ENCODE assay signal across 18 cellular contexts in genomic region chr1:160541622-160542302, GRCh38. TPM values are rescaled to one million over a fixed set of nuclear protein-coding genes. Genes with fewer than 3 reads are reported as not detected.
DNase-seq lines count a peak whose midpoint lies in the region; ATAC-seq and TF ChIP-seq lines count a peak whose summit lies in the region.
"Had no signal": no experiment of that assay in that cellular context is flagged by ENCODE, and none has a peak within 500 bp of the region (broad histone marks: within the 10 kb centered on the region; RNA-seq: fewer than 3 reads in every experiment).

No MANE protein-coding gene starts in this region.

- H3K4me1 Mint-ChIP-seq in stimulated activated naive CD8-positive, alpha-beta T cell treated with anti-CD3 and anti-CD28 coated beads, Interleukin-15, Interleukin-2, amounts not matched to agents 100 ng/mL and 50 ng/mL, for 24 hours (ENCODE audit: low read depth) = peaks cover 76% of the 10 kb centered on the region
- H3K4me1 Mint-ChIP-seq in stimulated activated naive CD8-positive, alpha-beta T cell treated with anti-CD3 and anti-CD28 coated beads, Interleukin-15, amount 100 ng/mL, for 72 hours = peaks cover 59% of the 10 kb centered on the region
- peaks cover 58% of the 10 kb centered on the region for H3K4me1 Mint-ChIP-seq in activated CD4-positive, alpha-beta memory T cell treated with anti-CD3 and anti-CD28 coated beads for 36 hours (ENCODE audit: low read depth)

- H3K27ac Mint-ChIP-seq in stimulated activated naive CD8-positive, alpha-beta T cell treated with anti-CD3 and anti-CD28 coated beads, Interleukin-15, Interleukin-2, amounts not matched to agents 100 ng/mL and 50 ng/mL, for 24 hours = peak overlapping the region; percentile 47
- peak overlapping the region in 1 of 2 donors; percentile 66 for H3K27ac Mint-ChIP-seq in stimulated activated naive CD8-positive, alpha-beta T cell treated with anti-CD3 and anti-CD28 coated beads, Interleukin-15, amount 100 ng/mL, for 72 hours
- peak overlapping the region; percentile 72 for H3K27ac Mint-ChIP-seq in activated CD4-positive, alpha-beta memory T cell treated with anti-CD3 and anti-CD28 coated beads for 36 hours

- TF ChIP-seq POLR2A in transverse colon (IDR thresholded peaks at IDR 0.05) (no peak), testis (IDR thresholded peaks at IDR 0.05) (no peak)

- no peaks in the 10 kb centered on the region for H3K9me2 ChIP-seq in hepatocyte (replicated peaks; ENCODE audit: insufficient read depth)

- no peak for DNase-seq in stimulated activated naive CD8-positive, alpha-beta T cell treated with anti-CD3 and anti-CD28 coated beads, Interleukin-15, amount 100 ng/mL, for 72 hours
- no peak for DNase-seq in activated CD4-positive, alpha-beta memory T cell treated with anti-CD3 and anti-CD28 coated beads for 36 hours
- DNase-seq in hepatocyte (ENCODE audit: low spot score) (no peak), transverse colon (no peak), testis (no peak), T-helper 9 cell (no peak)
- DNase-seq: AML-193; heart right ventricle; lower lobe of right lung; NCI-H2171; PC-9; stimulated activated CD4-positive, alpha-beta T cell treated with anti-CD3 and anti-CD28 coated beads, Interleukin-2, amount 100 ng/mL, for 24 hours; stimulated activated naive CD4-positive, alpha-beta T cell had no signal

- no peaks in the 10 kb centered on the region for H3K27me3 Mint-ChIP-seq in stimulated activated naive CD8-positive, alpha-beta T cell treated with anti-CD3 and anti-CD28 coated beads, Interleukin-15, Interleukin-2, amounts not matched to agents 100 ng/mL and 50 ng/mL, for 24 hours
- no peaks in the 10 kb centered on the region for H3K27me3 Mint-ChIP-seq in stimulated activated naive CD8-positive, alpha-beta T cell treated with anti-CD3 and anti-CD28 coated beads, Interleukin-15, amount 100 ng/mL, for 72 hours
- no peaks in the 10 kb centered on the region for H3K27me3 Mint-ChIP-seq in activated CD4-positive, alpha-beta memory T cell treated with anti-CD3 and anti-CD28 coated beads for 36 hours

- H3K27me3 ChIP-seq in hepatocyte = no peaks in the 10 kb centered on the region
- H3K27me3 ChIP-seq in transverse colon = no peaks in the 10 kb centered on the region
- H3K27me3 ChIP-seq in testis = no peaks in the 10 kb centered on the region
- H3K27me3 ChIP-seq: ascending aorta, heart right ventricle had no signal

- H3K4me3 Mint-ChIP-seq in stimulated activated naive CD8-positive, alpha-beta T cell treated with anti-CD3 and anti-CD28 coated beads, Interleukin-15, Interleukin-2, amounts not matched to agents 100 ng/mL and 50 ng/mL, for 24 hours = no peak overlapping the region
- H3K4me3 Mint-ChIP-seq in stimulated activated naive CD8-positive, alpha-beta T cell treated with anti-CD3 and anti-CD28 coated beads, Interleukin-15, amount 100 ng/mL, for 72 hours = no peak overlapping the region
- no peak overlapping the region for H3K4me3 Mint-ChIP-seq in activated CD4-positive, alpha-beta memory T cell treated with anti-CD3 and anti-CD28 coated beads for 36 hours

- H3K4me3 ChIP-seq in hepatocyte (no peak overlapping the region), transverse colon (no peak overlapping the region), testis (no peak overlapping the region)
- H3K4me3 ChIP-seq: ascending aorta, heart right ventricle, lower lobe of right lung, PC-9 had no signal

- no peaks in the 10 kb centered on the region for H3K9me3 Mint-ChIP-seq in stimulated activated naive CD8-positive, alpha-beta T cell treated with anti-CD3 and anti-CD28 coated beads, Interleukin-15, Interleukin-2, amounts not matched to agents 100 ng/mL and 50 ng/mL, for 24 hours
- H3K9me3 Mint-ChIP-seq in stimulated activated naive CD8-positive, alpha-beta T cell treated with anti-CD3 and anti-CD28 coated beads, Interleukin-15, amount 100 ng/mL, for 72 hours = peaks cover 0 to 8% of the 10 kb centered on the region in 2 donors
- no peaks in the 10 kb centered on the region for H3K9me3 Mint-ChIP-seq in activated CD4-positive, alpha-beta memory T cell treated with anti-CD3 and anti-CD28 coated beads for 36 hours

- no peak overlapping the region for H2AFZ ChIP-seq in hepatocyte
- H2AFZ ChIP-seq: parathyroid adenoma, PC-9 had no signal

- TF ChIP-seq CTCF in hepatocyte (IDR thresholded peaks at IDR 0.05; ENCODE audit: poor library complexity) (no peak), transverse colon (IDR thresholded peaks at IDR 0.05) (no peak), testis (IDR thresholded peaks at IDR 0.05) (no peak)

- CTCF ChIA-PET in activated CD4-positive, alpha-beta memory T cell treated with anti-CD3 and anti-CD28 coated beads for 36 hours (lab: Charles Lee) = interaction anchor here (1.1 to 9.4 kb wide), 6 partner anchors 13 to 77 kb away, joined by 4 to 134 read pairs (median 8); partner anchors contain the start of gene SLAMF6

- intact Hi-C loops in activated CD4-positive, alpha-beta memory T cell treated with anti-CD3 and anti-CD28 coated beads for 36 hours (cut with micrococcal nuclease) = loop anchor here (2.0 kb wide), 1 partner anchor 35 kb away; no protein-coding TSS in a partner anchor
- intact Hi-C loops in transverse colon (cut with DNase I; ENCODE audit: low total_unique reads) = no loop called here
- intact Hi-C loops in testis (cut with DNase I; ENCODE audit: low total_unique reads) = no loop called here

- TF ChIP-seq EP300 in transverse colon (IDR thresholded peaks at IDR 0.05; ENCODE audit: low read depth) = no peak

- H3K9me3 ChIP-seq in hepatocyte (ENCODE audit: low read depth) = no peaks in the 10 kb centered on the region
- no peaks in the 10 kb centered on the region for H3K9me3 ChIP-seq in transverse colon
- H3K9me3 ChIP-seq in testis = no peaks in the 10 kb centered on the region
- H3K9me3 ChIP-seq: ascending aorta, lower lobe of right lung had no signal

- no peaks in the 10 kb centered on the region for H4K20me1 ChIP-seq in hepatocyte (ENCODE audit: insufficient read depth, poor library complexity, severe bottlenecking)

- H3K36me3 ChIP-seq in hepatocyte (replicated peaks; ENCODE audit: insufficient read depth, low read depth) (no peaks in the 10 kb centered on the region), transverse colon (no peaks in the 10 kb centered on the region), testis (ENCODE audit: low read depth, missing control alignments) (no peaks in the 10 kb centered on the region)
- H3K36me3 ChIP-seq: ascending aorta, heart right ventricle, lower lobe of right lung had no signal

- in situ Hi-C loops in transverse colon (cut with MboI; ENCODE audit: low pct_ligation_motif_present in 1 of 4, low pct_unique_long_range_greater_than_20kb in 1 of 4, low sequenced_read_pairs in 3 of 4) = loop anchor here in 1 of 4 donors (10.0 kb wide), 1 partner anchor 107 kb away; no protein-coding TSS in a partner anchor

- no peaks in the 10 kb centered on the region for H3K79me2 ChIP-seq in hepatocyte
- H3K79me2 ChIP-seq: parathyroid adenoma had no signal

- H3K4me2 ChIP-seq in hepatocyte = no peak overlapping the region
- H3K4me2 ChIP-seq: PC-9 had no signal

- WGBS in hepatocyte (ENCODE audit: low lambda C conversion rate, missing lambda C conversion rate) = 63% methylated on average over 1 of the region's 1 CpG
- WGBS in transverse colon (ENCODE audit: low coverage in 1 of 2), 2 donors = 55 to 70% methylated on average over 1 of the region's 1 CpG
- WGBS in testis, 2 donors = 62 to 64% methylated on average over 1 of the region's 1 CpG

- peaks cover 29% of the 10 kb centered on the region for H3K36me3 Mint-ChIP-seq in stimulated activated naive CD8-positive, alpha-beta T cell treated with anti-CD3 and anti-CD28 coated beads, Interleukin-15, Interleukin-2, amounts not matched to agents 100 ng/mL and 50 ng/mL, for 24 hours (ENCODE audit: low read depth)
- H3K36me3 Mint-ChIP-seq in activated CD4-positive, alpha-beta memory T cell treated with anti-CD3 and anti-CD28 coated beads for 36 hours = peaks cover 8% of the 10 kb centered on the region

- H3K27ac ChIP-seq in hepatocyte (peak overlapping the region; percentile 97), transverse colon (peak overlapping the region; percentile 51 to 88 (median 84)), testis (no peak overlapping the region)
- H3K27ac ChIP-seq: ascending aorta, parathyroid adenoma, PC-9 had no signal

- ATAC-seq in stimulated activated naive CD8-positive, alpha-beta T cell treated with anti-CD3 and anti-CD28 coated beads, Interleukin-15, amount 100 ng/mL, for 72 hours = no peak
- no peak for ATAC-seq in HG02852 (IDR thresholded peaks at IDR 0.05; ENCODE audit: unreplicated experiment)
- ATAC-seq: heart right ventricle, lower lobe of right lung had no signal

- POLR2A ChIA-PET in activated CD4-positive, alpha-beta memory T cell treated with anti-CD3 and anti-CD28 coated beads for 36 hours (lab: Charles Lee) = interaction anchor here (2.3 kb wide), 1 partner anchor 19 kb away, joined by 9 read pairs; the partner anchor contains the start of gene SLAMF6

- H3K4me1 ChIP-seq in hepatocyte (ENCODE audit: insufficient read depth) (peaks cover 44% of the 10 kb centered on the region), transverse colon (peaks cover 0 to 50% (median 23%) of the 10 kb centered on the region in 4 donors), testis (no peaks in the 10 kb centered on the region)
- H3K4me1 ChIP-seq: ascending aorta, parathyroid adenoma had no signal

RNA-seq across cellular contexts. Expression of gene SLAMF6, which starts 18.7 kb away (rescaled TPM):
- total RNA-seq in activated CD4-positive, alpha-beta memory T cell treated with anti-CD3 and anti-CD28 coated beads for 36 hours = 10 to 100 TPM; 38.3 to 40.9 TPM
- not detected in 2 replicates for total RNA-seq in hepatocyte
- not detected in 2 replicates for polyA plus RNA-seq in hepatocyte
- total RNA-seq in transverse colon = 1 to 10 TPM in 2 of 4 donors, under 1 TPM in 1, not detected in 1; 0.60 to 6.7 (median 2.3) TPM
- 1 to 10 TPM in 1 of 2 donors, under 1 TPM in 1; 0.68 to 1.6 TPM for total RNA-seq in testis
- 2.3 TPM for polyA plus RNA-seq in testis (ENCODE audit: insufficient read depth, low read depth, low replicate concordance)
- total RNA-seq: ascending aorta, LHCN-M2, PC-9 had no signal

RNA-seq across cellular contexts. Expression of gene CD84, which starts 37.5 kb away (rescaled TPM):
- total RNA-seq in activated CD4-positive, alpha-beta memory T cell treated with anti-CD3 and anti-CD28 coated beads for 36 hours = 10 to 100 TPM; 18.6 to 20.2 TPM
- 0.23 and 0.60 TPM in 2 replicates for total RNA-seq in hepatocyte
- 0.74 TPM in 1 of 2 replicates, not detected in the other for polyA plus RNA-seq in hepatocyte
- total RNA-seq in transverse colon = 1 to 10 TPM; 1.4 to 8.6 (median 5.8) TPM
- total RNA-seq in testis = 1 to 10 TPM; 6.4 to 6.9 TPM
- 7.7 TPM for polyA plus RNA-seq in testis (ENCODE audit: insufficient read depth, low read depth, low replicate concordance)
- total RNA-seq: LHCN-M2, PC-9 had no signal

Comparison
In these comparisons a context has a peak if more than half of its experiments do, and no peak if none do; other contexts are left out.
1. H3K27ac ChIP-seq: peak in hepatocyte (single experiment) and transverse colon (4 of 4); none in testis (0 of 2).
2. RNA of gene SLAMF6, which starts 18.7 kb away (total RNA-seq): 38.3 to 40.9 TPM in activated CD4-positive, alpha-beta memory T cell treated with anti-CD3 and anti-CD28 coated beads for 36 hours; 0.60 to 6.7 TPM in transverse colon, 0.68 to 1.6 TPM in testis and not detected in hepatocyte; every median in the first group is over 4 times any median in the second.